ENCODE assay signal across 1 cellular context in genomic region chr4:102825261-102826071, GRCh38.
TF ChIP-seq lines count a peak whose summit lies in the region.

No MANE protein-coding gene starts in this region.

TF ChIP-seq in GM12878, 131 proteins besides CTCF, POLR2A, EP300 and RAD21 (continued from another document):
- TF ChIP-seq BCLAF1 (IDR thresholded peaks at IDR 0.05) = peak; percentile 69; the same call in 1 of the 2 replicates
- no peak for TF ChIP-seq MEF2B (IDR thresholded peaks at IDR 0.05; ENCODE audit: partially characterized antibody, poor library complexity, severe bottlenecking)
- TF ChIP-seq LARP7 (IDR thresholded peaks at IDR 0.05) = no peak
- peak; percentile 37; the same call in 1 of the 2 replicates for TF ChIP-seq TAF1 (IDR thresholded peaks at IDR 0.05; ENCODE audit: borderline replicate concordance, low read depth, low read length)
- peak; percentile 34; the same call in 1 of the 2 replicates for TF ChIP-seq ZBTB11 (CRISPR knock-in tag; IDR thresholded peaks at IDR 0.05)
- TF ChIP-seq RUNX3 (IDR thresholded peaks at IDR 0.05; ENCODE audit: low read length) = peak; percentile 38; the same call in 1 of the 2 replicates
- TF ChIP-seq GABPA (IDR thresholded peaks at IDR 0.05; ENCODE audit: low read depth) = peak; percentile 75
- no peak for TF ChIP-seq SMAD1 (IDR thresholded peaks at IDR 0.05; ENCODE audit: low read depth, partially characterized antibody)
- TF ChIP-seq E2F8 (IDR thresholded peaks at IDR 0.05; ENCODE audit: low read depth, partially characterized antibody) = no peak
- 0 out of 2 replicates have a peak, but pooled peaks have one; percentile 20 for TF ChIP-seq SIN3A (IDR thresholded peaks at IDR 0.05; ENCODE audit: low read depth, low read length)
- TF ChIP-seq STAT1 (conservative IDR thresholded peaks at IDR 0.05) = no peak
- TF ChIP-seq ZBTB40 (IDR thresholded peaks at IDR 0.05; ENCODE audit: borderline replicate concordance) = peak; percentile 74; the same call in 1 of the 2 replicates
- TF ChIP-seq CHD1 (IDR thresholded peaks at IDR 0.05; ENCODE audit: low read depth, low read length) = peak; percentile 86; the same call in 1 of the 2 replicates
- peak; percentile 53; the same call in 1 of the 2 replicates for TF ChIP-seq CREB1 (IDR thresholded peaks at IDR 0.05; ENCODE audit: low read depth)
- TF ChIP-seq CEBPZ (IDR thresholded peaks at IDR 0.05; ENCODE audit: low read depth, low read length) = no peak
- peak; percentile 65 for TF ChIP-seq POLR2AphosphoS5 (IDR thresholded peaks at IDR 0.05; ENCODE audit: low read length)
- no peak for TF ChIP-seq IRF3 (IDR thresholded peaks at IDR 0.05)
- TF ChIP-seq SKIL (IDR thresholded peaks at IDR 0.05; ENCODE audit: low read depth, poor library complexity, severe bottlenecking) = peak; percentile 59
- no peak for TF ChIP-seq HSF1 (IDR thresholded peaks at IDR 0.05; ENCODE audit: low read depth, low read length)
- TF ChIP-seq HDAC6 (IDR thresholded peaks at IDR 0.05; ENCODE audit: unreplicated experiment) = no peak
- TF ChIP-seq DPF2 (IDR thresholded peaks at IDR 0.05) = no peak
- TF ChIP-seq IKZF1 (conservative IDR thresholded peaks at IDR 0.05) = peak; percentile 35; the same call in 1 of the 2 replicates
